ENCODE assay signal across 19 cellular contexts in the genomic region with DNA sequence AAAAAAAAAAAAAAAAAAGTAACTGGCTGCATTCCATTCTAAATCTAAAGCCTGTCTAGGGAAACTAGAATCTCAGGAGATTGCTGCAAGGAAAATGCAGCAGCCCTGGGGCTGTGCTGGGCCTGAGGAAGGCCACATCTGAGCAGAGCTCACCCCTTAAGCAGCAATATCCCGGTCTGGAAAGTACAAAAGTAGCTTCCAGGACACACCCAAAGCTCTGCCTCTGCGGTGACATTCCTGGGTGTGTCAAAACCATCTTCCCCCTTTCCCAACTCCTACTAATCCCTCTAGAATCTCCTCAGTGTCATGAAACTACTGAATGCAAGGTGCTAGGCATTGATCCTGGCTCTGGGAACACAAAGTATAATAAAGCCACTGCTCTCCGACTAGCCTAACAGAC. TPM values are rescaled to one million over a fixed set of nuclear protein-coding genes. Genes with fewer than 3 reads are reported as not detected.
A peak's percentile ranks its signal among the peaks of the same experiment; 100 is the strongest.
DNase-seq lines count a peak whose midpoint lies in the region; ATAC-seq and TF ChIP-seq lines count a peak whose summit lies in the region.
"Had no signal": no experiment of that assay in that cellular context is flagged by ENCODE, and none has a peak within 500 bp of the region (broad histone marks: within the 10 kb centered on the region; RNA-seq: fewer than 3 reads in every experiment).

No MANE protein-coding gene starts in this region.

- H3K4me3 ChIP-seq in fibroblast of the aortic adventitia (ENCODE audit: low read depth, low read length): no peak overlapping the region
- H3K4me3 ChIP-seq: ascending aorta had no signal

- TF ChIP-seq CTCF in fibroblast of the aortic adventitia (IDR thresholded peaks at IDR 0.05; ENCODE audit: insufficient read depth, low read length): no peak

- ATAC-seq in HG02981 (IDR thresholded peaks at IDR 0.05; ENCODE audit: unreplicated experiment): no peak
- ATAC-seq: activated CD4-positive, CD25-positive, alpha-beta regulatory T cell treated with anti-CD3 and anti-CD28 coated beads, Interleukin-2, amount 50 U/mL, for 24 hours; activated T-cell treated with anti-CD3 and anti-CD28 coated beads, Interleukin-2, amount 50 U/mL, for 72 hours; naive thymus-derived CD4-positive, alpha-beta T cell had no signal

- DNase-seq in EL (peak; percentile 48), RPMI7951 (ENCODE audit: low read depth) (peak; percentile 73), fibroblast of the aortic adventitia (ENCODE audit: low read depth) (peak; percentile 16), renal cortical epithelial cell (ENCODE audit: low read depth) (peak; percentile 32), SIG-M5 treated with dmso at 0.1 percent for 504 hours (lab: John Stamatoyannopoulos, UW; ENCODE audit: unreplicated experiment) (no peak), globus pallidus (ENCODE audit: low spot score) (no peak), epidermal melanocyte (ENCODE audit: insufficient read length, low spot score) (no peak)
- DNase-seq: activated T-cell treated with anti-CD3 and anti-CD28 coated beads, Interleukin-2, amount 50 U/mL, for 72 hours; effector CD4-positive, alpha-beta T cell; GOT3; kidney; naive thymus-derived CD4-positive, alpha-beta T cell; NCI-H1417 treated with DMSO at 0.1 percent for 48 hours; NCI-H2227 treated with DMSO at 0.1 percent for 48 hours; stimulated activated CD4-positive, alpha-beta T cell treated with anti-CD3 and anti-CD28 coated beads, Interleukin-4, amount 100 ng/mL, for 24 hours; stimulated activated naive CD4-positive, alpha-beta T cell had no signal

RNA-seq across cellular contexts. Expression of gene PBX4, which starts 5.0 kb away (rescaled TPM):
- total RNA-seq in RPMI7951 (2014; rRNA removed; shearing (Covaris generic)): 2.1 and 3.0 TPM in 2 replicates
- total RNA-seq in fibroblast of the aortic adventitia (ENCODE audit: low replicate concordance) (0.33 and 0.45 TPM in 2 replicates), renal cortical epithelial cell (1.7 and 2.6 TPM in 2 replicates)
- total RNA-seq: ascending aorta had no signal

RNA-seq across cellular contexts. Expression of gene LPAR2, which starts 14.6 kb away (rescaled TPM):
- 0.72 and 1.4 TPM in 2 replicates for total RNA-seq in RPMI7951 (2014; rRNA removed; shearing (Covaris generic))
- total RNA-seq in fibroblast of the aortic adventitia (ENCODE audit: low replicate concordance): 0.33 and 1.1 TPM in 2 replicates
- 8.5 and 14.9 TPM in 2 replicates for total RNA-seq in renal cortical epithelial cell

RNA-seq across cellular contexts. Expression of gene GMIP, which starts 30.0 kb away (rescaled TPM):
- total RNA-seq in RPMI7951 (2014; rRNA removed; shearing (Covaris generic)): 2.3 and 3.3 TPM in 2 replicates
- total RNA-seq in fibroblast of the aortic adventitia (ENCODE audit: low replicate concordance) (2.0 and 3.2 TPM in 2 replicates), renal cortical epithelial cell (15.8 and 18.7 TPM in 2 replicates)

RNA-seq across cellular contexts. Expression of gene ATP13A1, which starts 50.0 kb away (rescaled TPM):
- total RNA-seq in RPMI7951 (2014; rRNA removed; shearing (Covaris generic)): 21.3 and 34.7 TPM in 2 replicates
- total RNA-seq in fibroblast of the aortic adventitia (ENCODE audit: low replicate concordance): 35.1 and 173 TPM in 2 replicates
- total RNA-seq in renal cortical epithelial cell: 88.0 and 171 TPM in 2 replicates

RNA-seq across cellular contexts. Expression of gene ZNF101, which starts 55.2 kb away (rescaled TPM):
- 5.2 and 9.3 TPM in 2 replicates for total RNA-seq in RPMI7951 (2014; rRNA removed; shearing (Covaris generic))
- total RNA-seq in fibroblast of the aortic adventitia (ENCODE audit: low replicate concordance) (3.0 and 6.8 TPM in 2 replicates), renal cortical epithelial cell (10.8 and 20.1 TPM in 2 replicates)

Comparison
In these comparisons a context has a peak if more than half of its experiments do, and no peak if none do; other contexts are left out.
1. DNase-seq: peak in EL (single experiment), RPMI7951 (single experiment), fibroblast of the aortic adventitia (single experiment) and renal cortical epithelial cell (single experiment); none in SIG-M5 treated with dmso at 0.1 percent for 504 hours (single experiment), globus pallidus (single experiment) and epidermal melanocyte (single experiment).